Comparison of ENCODE assay signal across 15 cellular contexts in genomic region chr2:1499033-1499795, GRCh38.
DNase-seq lines count a peak whose midpoint lies in the region; ATAC-seq, FAIRE-seq and TF ChIP-seq lines count a peak whose summit lies in the region.
"Had no signal": no experiment of that assay in that cellular context is flagged by ENCODE, and none has a peak within 500 bp of the region (broad histone marks: within the 10 kb centered on the region; RNA-seq: fewer than 3 reads in every experiment).

No MANE protein-coding gene starts in this region.

- FAIRE-seq in HepG2 (lab: Jason Lieb, UNC) (no peak), kidney (lab: Jason Lieb, UNC) (no peak)
- FAIRE-seq: GM19239, H54 had no signal

- in situ Hi-C loops in HepG2 (cut with HindIII; ENCODE audit: extremely low pct_ligation_motif_present, low pct_unique_long_range_greater_than_20kb): no loop called here

- DNase-seq in right lobe of liver (peak in 2 of 3 donors; percentile 15 to 31), HepG2 (ENCODE audit: low spot score) (no peak), kidney (peak; percentile 13), sciatic nerve (ENCODE audit: low spot score) (peak; percentile 15), mesenchymal stem cell (no peak), OCI-LY7 (ENCODE audit: low spot score) (no peak), stomach (no peak)
- DNase-seq: CD4-positive, alpha-beta memory T cell; HFFc6; NCI-H1105; NCI-H1694; NCI-H510A treated with DMSO at 0.1 percent for 48 hours had no signal

- no peak overlapping the region for H3K4ac ChIP-seq in mesenchymal stem cell (ENCODE audit: low read depth in 1 of 2, low read length in 2 of 2)

- H3K79me1 ChIP-seq in mesenchymal stem cell (replicated peaks; ENCODE audit: low read length, poor library complexity, severe bottlenecking): no peaks in the 10 kb centered on the region

- H4K8ac ChIP-seq in mesenchymal stem cell (ENCODE audit: low read length): no peak overlapping the region

- no peaks in the 10 kb centered on the region for H3K9me2 ChIP-seq in OCI-LY7 (ENCODE audit: insufficient read depth, low read length)

- H3K4me2 ChIP-seq in HepG2 (ENCODE audit: low read depth, low read length) (no peak overlapping the region), mesenchymal stem cell (ENCODE audit: low read length, poor library complexity, severe bottlenecking) (no peak overlapping the region), OCI-LY7 (ENCODE audit: low read length) (no peak overlapping the region)

- H3K36me3 ChIP-seq in right lobe of liver: no peaks in the 10 kb centered on the region
- no peaks in the 10 kb centered on the region for H3K36me3 ChIP-seq in HepG2 (replicated peaks in 1 of 2; ENCODE audit: control insufficient read depth in 1 of 2, insufficient read depth in 2 of 2, low read length in 2 of 2)
- no peaks in the 10 kb centered on the region for H3K36me3 ChIP-seq in kidney (ENCODE audit: control insufficient read depth in 1 of 2, insufficient read depth in 2 of 2, low read length in 2 of 2)
- H3K36me3 ChIP-seq in mesenchymal stem cell (ENCODE audit: control insufficient read depth in 1 of 2, insufficient read depth in 2 of 2, low read depth in 1 of 2, low read length in 2 of 2): no peaks in the 10 kb centered on the region
- no peaks in the 10 kb centered on the region for H3K36me3 ChIP-seq in OCI-LY7 (ENCODE audit: insufficient read depth, low read length)
- no peaks in the 10 kb centered on the region for H3K36me3 ChIP-seq in stomach

- TF ChIP-seq RAD21 in HepG2 (CRISPR knock-in tag; IDR thresholded peaks at IDR 0.05): no peak

- no peak overlapping the region for H3K23ac ChIP-seq in mesenchymal stem cell (ENCODE audit: low read length in 2 of 2)

- H3K79me2 ChIP-seq in HepG2 (ENCODE audit: insufficient read depth, low read length) (no peaks in the 10 kb centered on the region), OCI-LY7 (ENCODE audit: insufficient read depth, low read depth, low read length) (no peaks in the 10 kb centered on the region)

- no peak overlapping the region for H3K18ac ChIP-seq in mesenchymal stem cell (ENCODE audit: low read depth in 1 of 2, low read length in 2 of 2)

- no peaks in the 10 kb centered on the region for H4K20me1 ChIP-seq in HepG2 (ENCODE audit: insufficient read depth, low read length)
- no peaks in the 10 kb centered on the region for H4K20me1 ChIP-seq in OCI-LY7 (ENCODE audit: insufficient read depth, low read length)

- H2AFZ ChIP-seq in HepG2 (ENCODE audit: low read length) (no peak overlapping the region), mesenchymal stem cell (ENCODE audit: low read depth, low read length) (no peak overlapping the region), OCI-LY7 (ENCODE audit: low read length) (no peak overlapping the region)

- no peaks in the 10 kb centered on the region for H3K9me3 ChIP-seq in right lobe of liver
- H3K9me3 ChIP-seq in HepG2 (ENCODE audit: low read length): no peaks in the 10 kb centered on the region
- no peaks in the 10 kb centered on the region for H3K9me3 ChIP-seq in kidney (ENCODE audit: control insufficient read depth in 1 of 2, low read length in 2 of 2)
- no peaks in the 10 kb centered on the region for H3K9me3 ChIP-seq in mesenchymal stem cell (ENCODE audit: control insufficient read depth, low read length)
- no peaks in the 10 kb centered on the region for H3K9me3 ChIP-seq in OCI-LY7 (ENCODE audit: low read length)
- H3K9me3 ChIP-seq in stomach: no peaks in the 10 kb centered on the region

- no peak overlapping the region for H3K14ac ChIP-seq in mesenchymal stem cell (ENCODE audit: low read length in 2 of 2)

- intact Hi-C loops in right lobe of liver (cut with DNase I) (no loop called here), HepG2 (cut with micrococcal nuclease; ENCODE audit: unreplicated experiment) (no loop called here), kidney (cut with DNase I) (no loop called here), sciatic nerve (cut with DNase I) (no loop called here), OCI-LY7 (cut with micrococcal nuclease; ENCODE audit: unreplicated experiment) (no loop called here), stomach (cut with DNase I; ENCODE audit: low total_unique reads) (no loop called here)

- no peak overlapping the region for H2BK5ac ChIP-seq in mesenchymal stem cell (ENCODE audit: low read depth, low read length, poor library complexity, severe bottlenecking)

- no peak overlapping the region for H3K9ac ChIP-seq in HepG2 (ENCODE audit: insufficient read depth, low read depth, low read length)
- H3K9ac ChIP-seq in kidney (ENCODE audit: low read length in 2 of 2): no peak overlapping the region
- no peak overlapping the region for H3K9ac ChIP-seq in mesenchymal stem cell (ENCODE audit: low read length)

- H3K4me3 ChIP-seq in right lobe of liver (no peak overlapping the region), HepG2 (replicated peaks in 1 of 3; ENCODE audit: insufficient read depth in 1 of 3, low read depth in 2 of 3, low read length in 3 of 3) (no peak overlapping the region), kidney (ENCODE audit: low read length in 2 of 2) (no peak overlapping the region), mesenchymal stem cell (ENCODE audit: insufficient read depth in 1 of 2, low read depth in 1 of 2, low read length in 2 of 2) (no peak overlapping the region), OCI-LY7 (ENCODE audit: low read depth, low read length, poor library complexity, severe bottlenecking) (no peak overlapping the region), stomach (no peak overlapping the region)

- CTCF ChIA-PET in HepG2 (lab: Yijun Ruan, JAX; ENCODE audit: low intra/inter-chr PET ratio, low total read pairs) (no interaction called here), OCI-LY7 (lab: Charles Lee; ENCODE audit: unreplicated experiment) (no interaction called here)

- no peak for TF ChIP-seq EP300 in HepG2 (IDR thresholded peaks at IDR 0.05; ENCODE audit: low read depth in 2 of 2, low read length in 2 of 2)
- TF ChIP-seq EP300 in HepG2 (CRISPR knock-in tag; IDR thresholded peaks at IDR 0.05; ENCODE audit: borderline replicate concordance): no peak
- TF ChIP-seq EP300 in stomach (IDR thresholded peaks at IDR 0.05): no peak

- no peak for TF ChIP-seq CTCF in right lobe of liver (IDR thresholded peaks at IDR 0.05)
- no peak for TF ChIP-seq CTCF in HepG2 (CRISPR knock-in tag; IDR thresholded peaks at IDR 0.05)
- TF ChIP-seq CTCF in kidney (IDR thresholded peaks at IDR 0.05; ENCODE audit: borderline replicate concordance, extremely low read depth, insufficient read depth): no peak
- no peak for TF ChIP-seq CTCF in OCI-LY7 (conservative IDR thresholded peaks at IDR 0.05; ENCODE audit: low read length)
- TF ChIP-seq CTCF in stomach (IDR thresholded peaks at IDR 0.05): no peak

- no peak overlapping the region for H2AK5ac ChIP-seq in mesenchymal stem cell (ENCODE audit: low read length, severe bottlenecking)

- no peak overlapping the region for H2BK15ac ChIP-seq in mesenchymal stem cell (ENCODE audit: low read depth, poor library complexity, severe bottlenecking)

- TF ChIP-seq POLR2A in right lobe of liver (IDR thresholded peaks at IDR 0.05) (no peak), HepG2 (IDR thresholded peaks at IDR 0.05; ENCODE audit: insufficient read depth in 1 of 2, low read depth in 2 of 2, low read length in 2 of 2) (no peak), stomach (IDR thresholded peaks at IDR 0.05) (no peak)

- no peak for ATAC-seq in right lobe of liver
- ATAC-seq in HepG2: no peak
- no peak for ATAC-seq in sciatic nerve
- ATAC-seq: Right ventricle myocardium inferior had no signal

- H3K27me3 ChIP-seq in right lobe of liver (no peaks in the 10 kb centered on the region), HepG2 (ENCODE audit: control insufficient read depth in 1 of 2, insufficient read depth in 2 of 2, low read length in 2 of 2) (peaks cover 5 to 91% of the 10 kb centered on the region in 2 experiments; a peak in 4 of 5 replicates), mesenchymal stem cell (ENCODE audit: control insufficient read depth in 1 of 2, insufficient read depth in 1 of 2, low read length in 2 of 2) (peaks cover 0 to 33% of the 10 kb centered on the region in 2 experiments), stomach (no peaks in the 10 kb centered on the region)

- H2BK120ac ChIP-seq in mesenchymal stem cell (ENCODE audit: low read depth, low read length): no peak overlapping the region

- no peak overlapping the region for H4K91ac ChIP-seq in mesenchymal stem cell (ENCODE audit: low read length)

- H3K27ac ChIP-seq in right lobe of liver (no peak overlapping the region), HepG2 (ENCODE audit: extremely low read length, insufficient read depth, low read length) (no peak overlapping the region), kidney (ENCODE audit: low read depth in 2 of 2, low read length in 2 of 2) (no peak overlapping the region), mesenchymal stem cell (ENCODE audit: low read length, poor library complexity, severe bottlenecking) (no peak overlapping the region), OCI-LY7 (ENCODE audit: low read depth, low read length, poor library complexity, severe bottlenecking) (no peak overlapping the region), stomach (no peak overlapping the region)

- 61% methylated on average over 11 of the region's 13 CpGs for WGBS in right lobe of liver (ENCODE audit: insufficient coverage, low coverage, low lambda C conversion rate, missing lambda C conversion rate)
- WGBS in HepG2 (ENCODE audit: low lambda C conversion rate): 37% methylated on average over 13 of the region's 13 CpGs
- 88% methylated on average over 12 of the region's 13 CpGs for WGBS in mesenchymal stem cell
- WGBS in stomach, 5 donors: 86 to 91% (median 88%) methylated on average over 13 of the region's 13 CpGs

- no peak overlapping the region for H2BK12ac ChIP-seq in mesenchymal stem cell (ENCODE audit: low read length in 2 of 2)

- POLR2A ChIA-PET in HepG2 (lab: Yijun Ruan, JAX): no interaction called here
- POLR2A ChIA-PET in OCI-LY7 (lab: Charles Lee): no interaction called here

- no TSS peak for BruUV-seq in HepG2 (replicated peaks; lab: Mats Ljungman, UMichigan)
- no TSS peak for BruUV-seq in OCI-LY7 (replicated peaks; lab: Mats Ljungman, UMichigan)

- H3K4me1 ChIP-seq in right lobe of liver: no peaks in the 10 kb centered on the region
- no peaks in the 10 kb centered on the region for H3K4me1 ChIP-seq in HepG2 (ENCODE audit: insufficient read depth, low read length)
- H3K4me1 ChIP-seq in kidney (ENCODE audit: control insufficient read depth in 1 of 2, insufficient read depth in 1 of 2, low read depth in 1 of 2, low read length in 2 of 2): no peaks in the 10 kb centered on the region
- H3K4me1 ChIP-seq in mesenchymal stem cell (ENCODE audit: control insufficient read depth, insufficient read depth, low read depth, low read length): no peaks in the 10 kb centered on the region
- no peaks in the 10 kb centered on the region for H3K4me1 ChIP-seq in OCI-LY7 (ENCODE audit: insufficient read depth, low read length, poor library complexity, severe bottlenecking)
- no peaks in the 10 kb centered on the region for H3K4me1 ChIP-seq in stomach

Comparison
In these comparisons a context has a peak if more than half of its experiments do, and no peak if none do; other contexts are left out.
1. DNase-seq: peak in right lobe of liver (2 of 3), kidney (single experiment) and sciatic nerve (single experiment); none in HepG2 (single experiment), mesenchymal stem cell (single experiment), OCI-LY7 (single experiment) and stomach (single experiment).